In the genomic region with DNA sequence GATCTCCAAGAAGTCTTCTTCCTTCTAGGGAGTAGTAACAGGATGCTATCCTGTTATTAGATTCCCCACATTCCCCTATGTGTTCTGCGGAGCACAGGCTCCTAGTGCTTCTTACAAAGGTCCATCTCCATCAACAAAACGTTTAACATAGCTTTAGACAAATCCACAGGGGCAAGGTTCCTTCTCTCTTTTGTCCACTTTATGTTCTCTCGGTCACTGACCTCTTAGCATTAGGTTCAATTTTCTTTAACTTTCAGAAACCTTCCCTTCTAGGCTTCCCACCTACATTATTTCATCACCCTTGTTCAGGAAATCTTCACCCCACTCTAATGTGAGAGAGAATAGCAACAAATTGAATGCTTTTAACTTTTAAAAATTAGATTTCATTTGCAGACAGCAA, we compare ENCODE assay signal across 18 cellular contexts.
"Had no signal": no experiment of that assay in that cellular context is flagged by ENCODE, and none has a peak within 500 bp of the region (broad histone marks: within the 10 kb centered on the region; RNA-seq: fewer than 3 reads in every experiment).

No MANE protein-coding gene starts in this region.

- H3K4me3 Mint-ChIP-seq: T-cell had no signal

- H3K4me1 Mint-ChIP-seq: T-cell had no signal

- DNase-seq: IMR-90, Kasumi-1, MM.1S, NCI-H1092 treated with DMSO at 0.1 percent for 48 hours, NCI-H1436 treated with DMSO at 0.1 percent for 48 hours, NCI-H1694, NCI-H187 treated with DMSO at 0.1 percent for 48 hours, NCI-H2081, NCI-H2107, NCI-H2227 treated with DMSO at 0.1 percent for 48 hours, NCI-H524, NCI-H526 treated with DMSO at 0.1 percent for 48 hours, NCI-H748 treated with DMSO at 0.1 percent for 48 hours, RPMI8226, SHP77, SW 1271, T-cell had no signal

- H3K27ac Mint-ChIP-seq: T-cell had no signal

- H3K9me3 Mint-ChIP-seq: T-cell had no signal

- H3K36me3 Mint-ChIP-seq: T-cell had no signal

- ATAC-seq: HepG2, T-cell had no signal
